In the genomic region with DNA sequence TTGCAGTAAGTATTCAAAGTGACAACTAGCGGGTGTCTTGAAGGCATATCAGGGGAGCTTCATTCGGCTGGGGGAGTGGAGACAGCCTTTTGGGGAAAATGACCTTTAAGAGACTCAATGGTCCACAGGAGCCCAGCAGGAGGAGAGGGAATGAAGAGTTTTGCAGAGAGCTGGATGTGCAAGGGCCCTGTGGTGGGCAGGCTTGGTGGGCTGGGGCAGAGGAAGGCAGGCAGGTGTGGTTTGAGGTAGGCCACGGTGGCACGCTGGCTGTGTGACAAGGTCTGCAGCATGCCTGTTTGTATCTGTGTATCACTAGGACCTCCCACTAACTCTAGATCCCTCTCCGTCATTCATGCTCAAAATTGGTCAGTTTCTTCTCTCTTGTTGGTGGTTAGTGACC, we compare ENCODE assay signal across 28 cellular contexts. TPM values are rescaled to one million over a fixed set of nuclear protein-coding genes. Genes with fewer than 3 reads are reported as not detected.
DNase-seq lines count a peak whose midpoint lies in the region; ATAC-seq and TF ChIP-seq lines count a peak whose summit lies in the region.
"Had no signal": no experiment of that assay in that cellular context is flagged by ENCODE, and none has a peak within 500 bp of the region (broad histone marks: within the 10 kb centered on the region; RNA-seq: fewer than 3 reads in every experiment).

No MANE protein-coding gene starts in this region.

- no peaks in the 10 kb centered on the region for H3K9me3 Mint-ChIP-seq in stimulated activated naive CD8-positive, alpha-beta T cell treated with anti-CD3 and anti-CD28 coated beads, Interleukin-15, amount 100 ng/mL, for 72 hours
- H3K9me3 Mint-ChIP-seq in type B pancreatic cell, result no peaks in the 10 kb centered on the region
- H3K9me3 Mint-ChIP-seq: CD14-positive monocyte; CD4-positive, alpha-beta memory T cell; CD4-positive, CD25-positive, alpha-beta regulatory T cell; CD8-positive, alpha-beta memory T cell had no signal

- H3K9ac ChIP-seq in trophoblast cell (ENCODE audit: low read length), result no peak overlapping the region
- H3K9ac ChIP-seq: BLaER1 had no signal

- peak overlapping the region; percentile 52 for H3K4ac ChIP-seq in trophoblast cell (ENCODE audit: low read depth, low read length)

- peak overlapping the region; percentile 3 for H3K18ac ChIP-seq in trophoblast cell (ENCODE audit: low read length)

- peak overlapping the region; percentile 95 for H2BK12ac ChIP-seq in trophoblast cell (ENCODE audit: low read length)

- H2AFZ ChIP-seq in trophoblast cell (ENCODE audit: insufficient read depth, low read length, poor library complexity), result no peak overlapping the region

- no peak overlapping the region for H4K12ac ChIP-seq in trophoblast cell (ENCODE audit: low read depth, low read length)

- H3K79me1 ChIP-seq in trophoblast cell (ENCODE audit: low read length), result peaks cover 8% of the 10 kb centered on the region

- no peak for DNase-seq in stimulated activated naive CD8-positive, alpha-beta T cell treated with anti-CD3 and anti-CD28 coated beads, Interleukin-15, amount 100 ng/mL, for 72 hours
- no peak for DNase-seq in stimulated activated naive CD8-positive, alpha-beta T cell treated with anti-CD3 and anti-CD28 coated beads, Interleukin-15, Interleukin-2, amounts not matched to agents 100 U/mL and 50 U/mL, for 24 hours
- DNase-seq in NB4 (ENCODE audit: low read depth), result peak; percentile 21
- no peak for DNase-seq in trophoblast cell
- no peak for DNase-seq in type B pancreatic cell (ENCODE audit: extremely low spot score, unreplicated experiment)
- DNase-seq: 8988T; ACHN; BE2C; C1 segment of cervical spinal cord; CD4-positive, alpha-beta memory T cell; CD4-positive, CD25-positive, alpha-beta regulatory T cell; CD8-positive, alpha-beta memory T cell; COR-L47; DMS 273 treated with DMSO at 0.1 percent for 48 hours; DMS153; DMS53; DMS79; DND-41; EL; GDM1 had no signal

- ATAC-seq in stimulated activated naive CD8-positive, alpha-beta T cell treated with anti-CD3 and anti-CD28 coated beads, Interleukin-15, amount 100 ng/mL, for 72 hours, result peak; percentile 29
- ATAC-seq in stimulated activated naive CD8-positive, alpha-beta T cell treated with anti-CD3 and anti-CD28 coated beads, Interleukin-15, Interleukin-2, amounts not matched to agents 100 U/mL and 50 U/mL, for 24 hours, result no peak
- no peak for ATAC-seq in gastroesophageal sphincter
- ATAC-seq: GM12878 had no signal

- no peak overlapping the region for H3K23ac ChIP-seq in trophoblast cell (ENCODE audit: low read length)

- TF ChIP-seq CTCF in NB4 (IDR thresholded peaks at IDR 0.05; ENCODE audit: low read depth, low read length) (no peak), gastroesophageal sphincter (IDR thresholded peaks at IDR 0.05) (no peak), type B pancreatic cell (conservative IDR thresholded peaks at IDR 0.05) (no peak)

- peak overlapping the region; percentile 37 for H2BK5ac ChIP-seq in trophoblast cell (ENCODE audit: low read depth, low read length, poor library complexity)

- H3K9me3 ChIP-seq in trophoblast cell (ENCODE audit: insufficient read depth, low read depth, low read length) (peaks cover 2% of the 10 kb centered on the region), gastroesophageal sphincter (no peaks in the 10 kb centered on the region)
- H3K9me3 ChIP-seq: BE2C, BLaER1 had no signal

- no peak overlapping the region for H3K4me2 ChIP-seq in trophoblast cell (ENCODE audit: low read length)
- H3K4me2 ChIP-seq: BLaER1 had no signal

- peaks cover 11% of the 10 kb centered on the region for H3K27me3 Mint-ChIP-seq in stimulated activated naive CD8-positive, alpha-beta T cell treated with anti-CD3 and anti-CD28 coated beads, Interleukin-15, amount 100 ng/mL, for 72 hours
- H3K27me3 Mint-ChIP-seq in type B pancreatic cell, result peaks cover 8% of the 10 kb centered on the region

- peaks cover 7 to 12% of the 10 kb centered on the region in 2 experiments for H3K4me1 ChIP-seq in trophoblast cell (ENCODE audit: control insufficient read depth in 1 of 2, insufficient read depth in 2 of 2, low read length in 2 of 2)
- peaks cover 0 to 6% (median 0%) of the 10 kb centered on the region in 3 donors for H3K4me1 ChIP-seq in gastroesophageal sphincter
- H3K4me1 ChIP-seq: BE2C had no signal

- H3K27ac Mint-ChIP-seq in stimulated activated naive CD8-positive, alpha-beta T cell treated with anti-CD3 and anti-CD28 coated beads, Interleukin-15, amount 100 ng/mL, for 72 hours, result no peak overlapping the region
- no peak overlapping the region for H3K27ac Mint-ChIP-seq in type B pancreatic cell
- H3K27ac Mint-ChIP-seq: CD4-positive, CD25-positive, alpha-beta regulatory T cell; CD8-positive, alpha-beta memory T cell had no signal

- no peak overlapping the region for H3K4me3 Mint-ChIP-seq in stimulated activated naive CD8-positive, alpha-beta T cell treated with anti-CD3 and anti-CD28 coated beads, Interleukin-15, amount 100 ng/mL, for 72 hours
- no peak overlapping the region for H3K4me3 Mint-ChIP-seq in type B pancreatic cell
- H3K4me3 Mint-ChIP-seq: CD14-positive monocyte; CD4-positive, alpha-beta memory T cell; CD4-positive, CD25-positive, alpha-beta regulatory T cell had no signal

- H2AK5ac ChIP-seq in trophoblast cell (ENCODE audit: low read length), result no peak overlapping the region

- peaks cover 25% of the 10 kb centered on the region for H3K4me1 Mint-ChIP-seq in stimulated activated naive CD8-positive, alpha-beta T cell treated with anti-CD3 and anti-CD28 coated beads, Interleukin-15, amount 100 ng/mL, for 72 hours
- H3K4me1 Mint-ChIP-seq in type B pancreatic cell (ENCODE audit: unreplicated experiment), result peaks cover 15% of the 10 kb centered on the region

- peak overlapping the region; percentile 62 for H3K14ac ChIP-seq in trophoblast cell (ENCODE audit: low read length)

- no peak overlapping the region for H3K4me3 ChIP-seq in NB4 (ENCODE audit: low read depth, low read length)
- no peak overlapping the region for H3K4me3 ChIP-seq in trophoblast cell (ENCODE audit: low read depth, low read length)
- no peak overlapping the region for H3K4me3 ChIP-seq in gastroesophageal sphincter
- H3K4me3 ChIP-seq: BLaER1, GM12878 had no signal

- no peak for TF ChIP-seq POLR2A in NB4 (IDR thresholded peaks at IDR 0.05; ENCODE audit: extremely low read depth, insufficient read length)
- TF ChIP-seq POLR2A in gastroesophageal sphincter (IDR thresholded peaks at IDR 0.05), result no peak

- TF ChIP-seq EP300 in gastroesophageal sphincter (IDR thresholded peaks at IDR 0.05), result no peak

- H4K91ac ChIP-seq in trophoblast cell (ENCODE audit: low read depth, low read length), result no peak overlapping the region

- H4K8ac ChIP-seq in trophoblast cell (ENCODE audit: low read depth, low read length), result peak overlapping the region; percentile 72

- H3K79me2 ChIP-seq in trophoblast cell (ENCODE audit: control insufficient read depth, insufficient read depth, low read length, poor library complexity), result no peaks in the 10 kb centered on the region

- H3K36me3 ChIP-seq in trophoblast cell (ENCODE audit: control insufficient read depth in 1 of 2, insufficient read depth in 2 of 2, low read length in 2 of 2) (no peaks in the 10 kb centered on the region), gastroesophageal sphincter (no peaks in the 10 kb centered on the region)
- H3K36me3 ChIP-seq: BE2C, BLaER1 had no signal

- H2BK120ac ChIP-seq in trophoblast cell (ENCODE audit: insufficient read depth, low read length, poor library complexity), result peak overlapping the region; percentile 45

- H3K36me3 Mint-ChIP-seq in type B pancreatic cell, result no peaks in the 10 kb centered on the region
- H3K36me3 Mint-ChIP-seq: CD4-positive, alpha-beta memory T cell; CD4-positive, CD25-positive, alpha-beta regulatory T cell; CD8-positive, alpha-beta memory T cell had no signal

- H3K27ac ChIP-seq in trophoblast cell (ENCODE audit: low read depth, low read length) (peak overlapping the region; percentile 53), gastroesophageal sphincter (no peak overlapping the region)
- H3K27ac ChIP-seq: BLaER1 had no signal

- H3K27me3 ChIP-seq in trophoblast cell (ENCODE audit: insufficient read depth, low read length) (no peaks in the 10 kb centered on the region), gastroesophageal sphincter (peaks cover 4% of the 10 kb centered on the region)
- H3K27me3 ChIP-seq: BE2C, BLaER1 had no signal

- no CpG with 5 or more reads among the region's 5 CpGs for WGBS in trophoblast cell (ENCODE audit: extremely low coverage, insufficient coverage, insufficient read length)
- WGBS in gastroesophageal sphincter (ENCODE audit: low coverage in 1 of 2), 2 donors, result 80 to 100% methylated on average over 2 to 3 of the region's 5 CpGs

RNA-seq across cellular contexts. Expression of gene CD8B2, which starts 53.7 kb away (rescaled TPM):
- 0.03 and 0.04 TPM in 2 replicates for polyA plus RNA-seq in trophoblast cell (2013)
- total RNA-seq in gastroesophageal sphincter (under 1 TPM in 2 of 4 donors, not detected in 2; 0.08 to 0.13 TPM), type B pancreatic cell (ENCODE audit: low replicate concordance) (0.31 TPM in 2 replicates)
- total RNA-seq: A673; CD4-positive, alpha-beta memory T cell; CD4-positive, CD25-positive, alpha-beta regulatory T cell; Daoy; G401; GM12878 had no signal
- polyA plus RNA-seq: AG04450; CD4-positive, alpha-beta memory T cell had no signal
